Comparison of ENCODE assay signal across 10 cellular contexts in genomic region chr9:37364751-37365360, GRCh38. TPM values are rescaled to one million over a fixed set of nuclear protein-coding genes. Genes with fewer than 3 reads are reported as not detected.
DNase-seq lines count a peak whose midpoint lies in the region; ATAC-seq and TF ChIP-seq lines count a peak whose summit lies in the region.
"Had no signal": no experiment of that assay in that cellular context is flagged by ENCODE, and none has a peak within 500 bp of the region (broad histone marks: within the 10 kb centered on the region; RNA-seq: fewer than 3 reads in every experiment).

No MANE protein-coding gene starts in this region.

- H3K9me3 ChIP-seq in Panc1 (ENCODE audit: control insufficient read depth, insufficient read depth, low read depth, low read length) (no peaks in the 10 kb centered on the region), esophagus muscularis mucosa (no peaks in the 10 kb centered on the region), psoas muscle (no peaks in the 10 kb centered on the region)

- H3K4me1 Mint-ChIP-seq in activated T-cell treated with anti-CD3 and anti-CD28 coated beads, Interleukin-2, amount 50 U/mL, for 24 hours (ENCODE audit: low read depth): no peaks in the 10 kb centered on the region
- no peaks in the 10 kb centered on the region for H3K4me1 Mint-ChIP-seq in stimulated activated naive CD8-positive, alpha-beta T cell treated with anti-CD3 and anti-CD28 coated beads, Interleukin-15, amount 100 ng/mL, for 72 hours
- H3K4me1 Mint-ChIP-seq: central memory CD8-positive, alpha-beta T cell had no signal

- in situ Hi-C loops in Panc1 (cut with HindIII; ENCODE audit: low pct_unique_long_range_greater_than_20kb, low sequenced_read_pairs): no loop called here

- 90% methylated on average over 4 of the region's 4 CpGs for WGBS in esophagus muscularis mucosa
- 88 to 97% (median 89%) methylated on average over 4 of the region's 4 CpGs for WGBS in psoas muscle, 3 donors

- TF ChIP-seq EP300 in esophagus muscularis mucosa (IDR thresholded peaks at IDR 0.05): no peak

- TF ChIP-seq CTCF in Panc1 (IDR thresholded peaks at IDR 0.05): no peak
- TF ChIP-seq CTCF in esophagus muscularis mucosa (IDR thresholded peaks at IDR 0.05): no peak
- no peak for TF ChIP-seq CTCF in psoas muscle (IDR thresholded peaks at IDR 0.05)
- TF ChIP-seq CTCF in dorsolateral prefrontal cortex (IDR thresholded peaks at IDR 0.05 in 54 of 56, conservative IDR thresholded peaks at IDR 0.05 in 2 of 56; ENCODE audit: low read depth in 1 of 56, partially characterized antibody in 56 of 56): no peak

- H3K9me3 Mint-ChIP-seq in activated T-cell treated with anti-CD3 and anti-CD28 coated beads, Interleukin-2, amount 50 U/mL, for 24 hours: no peaks in the 10 kb centered on the region
- H3K9me3 Mint-ChIP-seq in stimulated activated naive CD8-positive, alpha-beta T cell treated with anti-CD3 and anti-CD28 coated beads, Interleukin-15, amount 100 ng/mL, for 72 hours: no peaks in the 10 kb centered on the region
- H3K9me3 Mint-ChIP-seq: central memory CD8-positive, alpha-beta T cell had no signal

- no peaks in the 10 kb centered on the region for H3K27me3 Mint-ChIP-seq in activated T-cell treated with anti-CD3 and anti-CD28 coated beads, Interleukin-2, amount 50 U/mL, for 24 hours
- H3K27me3 Mint-ChIP-seq in stimulated activated naive CD8-positive, alpha-beta T cell treated with anti-CD3 and anti-CD28 coated beads, Interleukin-15, amount 100 ng/mL, for 72 hours: no peaks in the 10 kb centered on the region
- H3K27me3 Mint-ChIP-seq: central memory CD8-positive, alpha-beta T cell had no signal

- POLR2A ChIA-PET in Panc1 (lab: Charles Lee): interaction anchor here (0.6 kb wide), 1 partner anchor 9 kb away, joined by 3 read pairs; no protein-coding TSS in a partner anchor

- H3K4me3 Mint-ChIP-seq in activated T-cell treated with anti-CD3 and anti-CD28 coated beads, Interleukin-2, amount 50 U/mL, for 24 hours: no peak overlapping the region
- no peak overlapping the region for H3K4me3 Mint-ChIP-seq in stimulated activated naive CD8-positive, alpha-beta T cell treated with anti-CD3 and anti-CD28 coated beads, Interleukin-15, amount 100 ng/mL, for 72 hours
- H3K4me3 Mint-ChIP-seq: central memory CD8-positive, alpha-beta T cell had no signal

- H3K27ac ChIP-seq in Panc1 (ENCODE audit: low read length) (no peak overlapping the region), esophagus muscularis mucosa (replicated peaks in 1 of 4) (no peak overlapping the region), psoas muscle (no peak overlapping the region), dorsolateral prefrontal cortex (no peak overlapping the region)

- intact Hi-C loops in Panc1 (cut with micrococcal nuclease; ENCODE audit: unreplicated experiment) (no loop called here), esophagus muscularis mucosa (cut with DNase I) (no loop called here), psoas muscle (cut with DNase I) (loop anchor here in 1 of 2 donors (10.0 kb wide), 1 partner anchor 490 kb away; no protein-coding TSS in a partner anchor), dorsolateral prefrontal cortex (cut with DNase I) (no loop called here)

- BruUV-seq in Panc1 (replicated peaks; lab: Mats Ljungman, UMichigan): no TSS peak

- peak; percentile 41 for DNase-seq in activated T-cell treated with anti-CD3 and anti-CD28 coated beads, Interleukin-2, amount 50 U/mL, for 24 hours
- DNase-seq in activated T-cell treated with anti-CD3 and anti-CD28 coated beads, Interleukin-2, amount 50 U/mL, for 1 hour: no peak
- DNase-seq in Panc1 (ENCODE audit: low read depth, low spot score) (no peak), esophagus muscularis mucosa (ENCODE audit: extremely low spot score) (peak; percentile 62), psoas muscle (no peak), dorsolateral prefrontal cortex (no peak)
- DNase-seq in stimulated activated naive CD8-positive, alpha-beta T cell treated with anti-CD3 and anti-CD28 coated beads, Interleukin-15, amount 100 ng/mL, for 72 hours: peak in 1 of 2 donors; percentile 21
- DNase-seq: activated CD4-positive, CD25-positive, alpha-beta regulatory T cell treated with anti-CD3 and anti-CD28 coated beads, Interleukin-2, amount 50 U/mL, for 72 hours had no signal

- H3K27me3 ChIP-seq in Panc1 (ENCODE audit: control insufficient read depth, insufficient read depth, low read length) (no peaks in the 10 kb centered on the region), esophagus muscularis mucosa (no peaks in the 10 kb centered on the region), psoas muscle (ENCODE audit: insufficient read depth in 3 of 3, low read length in 2 of 3) (no peaks in the 10 kb centered on the region), dorsolateral prefrontal cortex (no peaks in the 10 kb centered on the region)

- no peak overlapping the region for H3K27ac Mint-ChIP-seq in activated T-cell treated with anti-CD3 and anti-CD28 coated beads, Interleukin-2, amount 50 U/mL, for 24 hours
- no peak overlapping the region for H3K27ac Mint-ChIP-seq in stimulated activated naive CD8-positive, alpha-beta T cell treated with anti-CD3 and anti-CD28 coated beads, Interleukin-15, amount 100 ng/mL, for 72 hours

- CTCF ChIA-PET in Panc1 (lab: Charles Lee): no interaction called here

- ATAC-seq in Panc1: peak; percentile 65
- ATAC-seq in stimulated activated naive CD8-positive, alpha-beta T cell treated with anti-CD3 and anti-CD28 coated beads, Interleukin-15, amount 100 ng/mL, for 72 hours: peak; percentile 78
- ATAC-seq in GM18873 (IDR thresholded peaks at IDR 0.05; ENCODE audit: low FRiP score, unreplicated experiment): no peak
- no peak for ATAC-seq in psoas muscle

- H3K4me3 ChIP-seq in Panc1 (ENCODE audit: low read depth in 2 of 2, low read length in 2 of 2) (no peak overlapping the region), esophagus muscularis mucosa (no peak overlapping the region), psoas muscle (no peak overlapping the region), dorsolateral prefrontal cortex (no peak overlapping the region)

- no peaks in the 10 kb centered on the region for H3K36me3 ChIP-seq in Panc1 (ENCODE audit: control insufficient read depth, insufficient read depth, low read length)
- no peaks in the 10 kb centered on the region for H3K36me3 ChIP-seq in esophagus muscularis mucosa
- H3K36me3 ChIP-seq in psoas muscle (ENCODE audit: insufficient read depth in 1 of 2, low read depth in 1 of 2): no peaks in the 10 kb centered on the region

- no peak for TF ChIP-seq POLR2A in esophagus muscularis mucosa (IDR thresholded peaks at IDR 0.05; ENCODE audit: low read depth)

- H3K4me1 ChIP-seq in Panc1 (ENCODE audit: control insufficient read depth, insufficient read depth, low read length) (no peaks in the 10 kb centered on the region), esophagus muscularis mucosa (no peaks in the 10 kb centered on the region), psoas muscle (no peaks in the 10 kb centered on the region)

- peaks cover 6% of the 10 kb centered on the region for H3K36me3 Mint-ChIP-seq in activated T-cell treated with anti-CD3 and anti-CD28 coated beads, Interleukin-2, amount 50 U/mL, for 24 hours (ENCODE audit: low read depth)

RNA-seq across cellular contexts. Expression of gene GRHPR, which starts 57.6 kb away (rescaled TPM):
- total RNA-seq in Panc1 (2021; ENCODE audit: unreplicated experiment): 238 TPM
- 439 TPM for polyA plus RNA-seq in Panc1 (2012; ENCODE audit: insufficient read length)
- total RNA-seq in esophagus muscularis mucosa: 100 to 1,000 TPM; 135 to 143 (median 138) TPM
- total RNA-seq in psoas muscle: 100 to 1,000 TPM in 3 of 4 donors, 10 to 100 TPM in 1; 74.7 to 111 (median 100) TPM
- polyA plus RNA-seq in psoas muscle: 100 to 1,000 TPM in 2 of 3 donors, 10 to 100 TPM in 1; 72.2 to 138 (median 105) TPM
- 100 to 1,000 TPM in 67 of 120 experiments, 10 to 100 TPM in 53; 73.4 to 172 (median 102) TPM for total RNA-seq in dorsolateral prefrontal cortex

Comparison
In these comparisons a context has a peak if more than half of its experiments do, and no peak if none do; other contexts are left out.
1. DNase-seq: peak in activated T-cell treated with anti-CD3 and anti-CD28 coated beads, Interleukin-2, amount 50 U/mL, for 24 hours (single experiment) and esophagus muscularis mucosa (single experiment); none in activated T-cell treated with anti-CD3 and anti-CD28 coated beads, Interleukin-2, amount 50 U/mL, for 1 hour (single experiment), Panc1 (single experiment), psoas muscle (0 of 2) and dorsolateral prefrontal cortex (0 of 10).
2. ATAC-seq: peak in Panc1 (single experiment) and stimulated activated naive CD8-positive, alpha-beta T cell treated with anti-CD3 and anti-CD28 coated beads, Interleukin-15, amount 100 ng/mL, for 72 hours (single experiment); none in GM18873 (single experiment) and psoas muscle (0 of 4).